Comparison of ENCODE assay signal across 2 cellular contexts in the genomic region with DNA sequence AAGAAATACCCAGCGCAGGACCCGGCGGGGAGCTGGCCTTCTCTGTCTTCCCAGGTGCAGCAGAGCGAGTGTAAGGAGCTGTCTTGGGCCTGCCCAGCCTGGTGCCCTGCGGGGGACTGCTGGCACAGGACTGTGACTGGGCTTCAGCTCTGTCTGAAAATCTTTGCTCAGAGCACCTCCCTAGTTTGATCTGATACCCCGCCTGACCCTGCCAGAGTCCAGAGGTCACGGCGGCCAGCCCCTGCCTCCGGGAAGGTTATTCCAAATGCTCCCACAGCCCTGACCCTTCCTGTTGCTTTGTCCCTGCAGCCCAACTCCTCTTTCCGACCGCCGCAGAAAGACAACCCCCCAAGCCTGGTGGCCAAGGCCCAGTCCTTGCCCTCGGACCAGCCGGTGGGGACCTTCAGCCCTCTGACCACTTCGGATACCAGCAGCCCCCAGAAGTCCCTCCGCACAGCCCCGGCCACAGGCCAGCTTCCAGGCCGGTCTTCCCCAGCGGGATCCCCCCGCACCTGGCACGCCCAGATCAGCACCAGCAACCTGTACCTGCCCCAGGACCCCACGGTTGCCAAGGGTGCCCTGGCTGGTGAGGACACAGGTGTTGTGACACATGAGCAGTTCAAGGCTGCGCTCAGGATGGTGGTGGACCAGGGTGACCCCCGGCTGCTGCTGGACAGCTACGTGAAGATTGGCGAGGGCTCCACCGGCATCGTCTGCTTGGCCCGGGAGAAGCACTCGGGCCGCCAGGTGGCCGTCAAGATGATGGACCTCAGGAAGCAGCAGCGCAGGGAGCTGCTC.
TF ChIP-seq lines count a peak whose summit lies in the region.

No MANE protein-coding gene starts in this region.

TF ChIP-seq in K562, 482 proteins besides CTCF, POLR2A, EP300 and RAD21:
- TF ChIP-seq, protein P1, sequence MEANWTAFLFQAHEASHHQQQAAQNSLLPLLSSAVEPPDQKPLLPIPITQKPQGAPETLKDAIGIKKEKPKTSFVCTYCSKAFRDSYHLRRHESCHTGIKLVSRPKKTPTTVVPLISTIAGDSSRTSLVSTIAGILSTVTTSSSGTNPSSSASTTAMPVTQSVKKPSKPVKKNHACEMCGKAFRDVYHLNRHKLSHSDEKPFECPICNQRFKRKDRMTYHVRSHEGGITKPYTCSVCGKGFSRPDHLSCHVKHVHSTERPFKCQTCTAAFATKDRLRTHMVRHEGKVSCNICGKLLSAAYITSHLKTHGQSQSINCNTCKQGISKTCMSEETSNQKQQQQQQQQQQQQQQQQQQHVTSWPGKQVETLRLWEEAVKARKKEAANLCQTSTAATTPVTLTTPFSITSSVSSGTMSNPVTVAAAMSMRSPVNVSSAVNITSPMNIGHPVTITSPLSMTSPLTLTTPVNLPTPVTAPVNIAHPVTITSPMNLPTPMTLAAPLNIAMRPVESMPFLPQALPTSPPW (CRISPR knock-in tag; IDR thresholded peaks at IDR 0.05), result no peak
- no peak for TF ChIP-seq SIN3A (IDR thresholded peaks at IDR 0.05; ENCODE audit: borderline replicate concordance in 2 of 2, control insufficient read depth in 1 of 2, low read depth in 2 of 2, low read length in 2 of 2)
- TF ChIP-seq CTBP1 (IDR thresholded peaks at IDR 0.05; ENCODE audit: borderline replicate concordance), result no peak
- no peak for TF ChIP-seq MED1 (CRISPR knock-in tag; IDR thresholded peaks at IDR 0.05; ENCODE audit: borderline replicate concordance)
- TF ChIP-seq, protein P2, sequence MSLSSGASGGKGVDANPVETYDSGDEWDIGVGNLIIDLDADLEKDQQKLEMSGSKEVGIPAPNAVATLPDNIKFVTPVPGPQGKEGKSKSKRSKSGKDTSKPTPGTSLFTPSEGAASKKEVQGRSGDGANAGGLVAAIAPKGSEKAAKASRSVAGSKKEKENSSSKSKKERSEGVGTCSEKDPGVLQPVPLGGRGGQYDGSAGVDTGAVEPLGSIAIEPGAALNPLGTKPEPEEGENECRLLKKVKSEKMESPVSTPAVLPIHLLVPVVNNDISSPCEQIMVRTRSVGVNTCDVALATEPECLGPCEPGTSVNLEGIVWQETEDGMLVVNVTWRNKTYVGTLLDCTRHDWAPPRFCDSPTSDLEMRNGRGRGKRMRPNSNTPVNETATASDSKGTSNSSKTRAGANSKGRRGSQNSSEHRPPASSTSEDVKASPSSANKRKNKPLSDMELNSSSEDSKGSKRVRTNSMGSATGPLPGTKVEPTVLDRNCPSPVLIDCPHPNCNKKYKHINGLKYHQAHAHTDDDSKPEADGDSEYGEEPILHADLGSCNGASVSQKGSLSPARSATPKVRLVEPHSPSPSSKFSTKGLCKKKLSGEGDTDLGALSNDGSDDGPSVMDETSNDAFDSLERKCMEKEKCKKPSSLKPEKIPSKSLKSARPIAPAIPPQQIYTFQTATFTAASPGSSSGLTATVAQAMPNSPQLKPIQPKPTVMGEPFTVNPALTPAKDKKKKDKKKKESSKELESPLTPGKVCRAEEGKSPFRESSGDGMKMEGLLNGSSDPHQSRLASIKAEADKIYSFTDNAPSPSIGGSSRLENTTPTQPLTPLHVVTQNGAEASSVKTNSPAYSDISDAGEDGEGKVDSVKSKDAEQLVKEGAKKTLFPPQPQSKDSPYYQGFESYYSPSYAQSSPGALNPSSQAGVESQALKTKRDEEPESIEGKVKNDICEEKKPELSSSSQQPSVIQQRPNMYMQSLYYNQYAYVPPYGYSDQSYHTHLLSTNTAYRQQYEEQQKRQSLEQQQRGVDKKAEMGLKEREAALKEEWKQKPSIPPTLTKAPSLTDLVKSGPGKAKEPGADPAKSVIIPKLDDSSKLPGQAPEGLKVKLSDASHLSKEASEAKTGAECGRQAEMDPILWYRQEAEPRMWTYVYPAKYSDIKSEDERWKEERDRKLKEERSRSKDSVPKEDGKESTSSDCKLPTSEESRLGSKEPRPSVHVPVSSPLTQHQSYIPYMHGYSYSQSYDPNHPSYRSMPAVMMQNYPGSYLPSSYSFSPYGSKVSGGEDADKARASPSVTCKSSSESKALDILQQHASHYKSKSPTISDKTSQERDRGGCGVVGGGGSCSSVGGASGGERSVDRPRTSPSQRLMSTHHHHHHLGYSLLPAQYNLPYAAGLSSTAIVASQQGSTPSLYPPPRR (CRISPR knock-in tag; IDR thresholded peaks at IDR 0.05; ENCODE audit: borderline replicate concordance), result no peak
- no peak for TF ChIP-seq SRSF1 (IDR thresholded peaks at IDR 0.05; ENCODE audit: low read depth, low read length)
- no peak for TF ChIP-seq NR2C1 (IDR thresholded peaks at IDR 0.05)
- 0 out of 2 replicates have a peak, but pooled peaks have one; percentile 24 for TF ChIP-seq NR2C1 (tag; IDR thresholded peaks at IDR 0.05)
TF ChIP-seq in K562: peak in this region for 1.

TF ChIP-seq in liver, 16 proteins besides CTCF, POLR2A, EP300 and RAD21:
- peak; percentile 55 for TF ChIP-seq SP1 (IDR thresholded peaks at IDR 0.05)
- peak; percentile 48 to 78 for TF ChIP-seq HNF4A (conservative IDR thresholded peaks at IDR 0.05)
- no peak for TF ChIP-seq FOXA1 (IDR thresholded peaks at IDR 0.05)
- TF ChIP-seq, protein P3, sequence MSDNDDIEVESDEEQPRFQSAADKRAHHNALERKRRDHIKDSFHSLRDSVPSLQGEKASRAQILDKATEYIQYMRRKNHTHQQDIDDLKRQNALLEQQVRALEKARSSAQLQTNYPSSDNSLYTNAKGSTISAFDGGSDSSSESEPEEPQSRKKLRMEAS (IDR thresholded peaks at IDR 0.05), result no peak
- TF ChIP-seq RXRA (IDR thresholded peaks at IDR 0.05), result peak in 1 of 2 donors; percentile 72
- no peak for TF ChIP-seq EGR1 (IDR thresholded peaks at IDR 0.05; ENCODE audit: low read depth in 2 of 2)
